In genomic region chr17:40062347-40063033, GRCh38 we compare ENCODE assay signal across 8 cellular contexts. TPM values are rescaled to one million over a fixed set of nuclear protein-coding genes. Genes with fewer than 3 reads are reported as not detected.
DNase-seq lines count a peak whose midpoint lies in the region; ATAC-seq and TF ChIP-seq lines count a peak whose summit lies in the region.

THRA (plus strand) TSS chr17:40062965; CDS start chr17:40074489, 11,524 bp downstream.

- TF ChIP-seq CTCF in GM12864 (IDR thresholded peaks at IDR 0.05; ENCODE audit: low read depth, low read length, missing control alignments) (peak; percentile 12), esophagus squamous epithelium (IDR thresholded peaks at IDR 0.05) (peak in 1 of 6 experiments; percentile 3)

- H3K27ac ChIP-seq in esophagus squamous epithelium = peak within 1 kb of the TSS; percentile 93 to 98 (median 95)
- H3K27ac ChIP-seq in muscle layer of duodenum (ENCODE audit: low read length) = peak within 1 kb of the TSS; percentile 80

- H3K9me3 Mint-ChIP-seq in activated T-helper 1 cell treated with anti-CD3 and anti-CD28 coated beads, Interleukin-12 subunit alpha, Interleukin-12 subunit beta, Interleukin-2, Interleukin-4 antibody, amounts not matched to agents 30 ng/mL and 10 ng/mL and 1 ng/mL, durations not matched to agents 14 hours and 24 hours and 36 hours = no peaks in the 10 kb centered on the region
- no peaks in the 10 kb centered on the region for H3K9me3 Mint-ChIP-seq in stimulated activated naive CD8-positive, alpha-beta T cell treated with anti-CD3 and anti-CD28 coated beads, Interleukin-15, amount 100 ng/mL, for 72 hours

- H3K27me3 ChIP-seq in NT2/D1 (ENCODE audit: insufficient read depth, insufficient read length) = peaks cover 7% of the 10 kb centered on the region
- no peaks in the 10 kb centered on the region for H3K27me3 ChIP-seq in esophagus squamous epithelium
- H3K27me3 ChIP-seq in muscle layer of duodenum (ENCODE audit: low read depth, low read length) = no peaks in the 10 kb centered on the region

- H3K4me1 ChIP-seq in NT2/D1 (ENCODE audit: insufficient read depth, insufficient read length) = peaks cover 30% of the 10 kb centered on the region
- peaks cover 29 to 92% (median 51%) of the 10 kb centered on the region in 3 donors for H3K4me1 ChIP-seq in esophagus squamous epithelium
- H3K4me1 ChIP-seq in muscle layer of duodenum (ENCODE audit: control insufficient read depth in 1 of 2, insufficient read depth in 2 of 2, low read length in 2 of 2) = peaks cover 30 to 66% of the 10 kb centered on the region in 2 donors

- WGBS in esophagus squamous epithelium, 2 donors = 2 to 11% methylated on average over 8 to 12 of the region's 66 CpGs

- H3K4me3 Mint-ChIP-seq in activated T-helper 1 cell treated with anti-CD3 and anti-CD28 coated beads, Interleukin-12 subunit alpha, Interleukin-12 subunit beta, Interleukin-2, Interleukin-4 antibody, amounts not matched to agents 30 ng/mL and 10 ng/mL and 1 ng/mL, durations not matched to agents 14 hours and 24 hours and 36 hours = peak within 1 kb of the TSS; percentile 86
- peak within 1 kb of the TSS; percentile 88 to 94 for H3K4me3 Mint-ChIP-seq in stimulated activated naive CD8-positive, alpha-beta T cell treated with anti-CD3 and anti-CD28 coated beads, Interleukin-15, amount 100 ng/mL, for 72 hours

- peaks cover 32% of the 10 kb centered on the region for H3K4me1 Mint-ChIP-seq in activated T-helper 1 cell treated with anti-CD3 and anti-CD28 coated beads, Interleukin-12 subunit alpha, Interleukin-12 subunit beta, Interleukin-2, Interleukin-4 antibody, amounts not matched to agents 30 ng/mL and 10 ng/mL and 1 ng/mL, durations not matched to agents 14 hours and 24 hours and 36 hours (ENCODE audit: low read depth)
- peaks cover 51% of the 10 kb centered on the region for H3K4me1 Mint-ChIP-seq in stimulated activated naive CD8-positive, alpha-beta T cell treated with anti-CD3 and anti-CD28 coated beads, Interleukin-15, amount 100 ng/mL, for 72 hours

- H3K9me3 ChIP-seq in NT2/D1 (ENCODE audit: insufficient read depth, low read length) (no peaks in the 10 kb centered on the region), esophagus squamous epithelium (no peaks in the 10 kb centered on the region), muscle layer of duodenum (ENCODE audit: control insufficient read depth in 1 of 2, low read length in 2 of 2) (no peaks in the 10 kb centered on the region)

- TF ChIP-seq POLR2A in esophagus squamous epithelium (IDR thresholded peaks at IDR 0.05) = peak in 1 of 4 donors; percentile 43
- TF ChIP-seq POLR2A in GM18505 (IDR thresholded peaks at IDR 0.05; ENCODE audit: borderline replicate concordance, extremely low read depth, insufficient read depth, insufficient read length) = no peak

- H3K36me3 ChIP-seq in NT2/D1 (ENCODE audit: insufficient read depth, insufficient read length, low read length) (no peaks in the 10 kb centered on the region), esophagus squamous epithelium (no peaks in the 10 kb centered on the region), muscle layer of duodenum (ENCODE audit: control insufficient read depth in 1 of 2, insufficient read depth in 2 of 2, low read length in 2 of 2) (no peaks in the 10 kb centered on the region)

- peak within 1 kb of the TSS; percentile 91 for H3K9ac ChIP-seq in NT2/D1 (ENCODE audit: insufficient read length, low read depth)

- peak within 1 kb of the TSS; percentile 29 for H3K27ac Mint-ChIP-seq in activated T-helper 1 cell treated with anti-CD3 and anti-CD28 coated beads, Interleukin-12 subunit alpha, Interleukin-12 subunit beta, Interleukin-2, Interleukin-4 antibody, amounts not matched to agents 30 ng/mL and 10 ng/mL and 1 ng/mL, durations not matched to agents 14 hours and 24 hours and 36 hours
- peak within 1 kb of the TSS; percentile 85 to 91 for H3K27ac Mint-ChIP-seq in stimulated activated naive CD8-positive, alpha-beta T cell treated with anti-CD3 and anti-CD28 coated beads, Interleukin-15, amount 100 ng/mL, for 72 hours

- intact Hi-C loops in activated T-helper 1 cell treated with anti-CD3 and anti-CD28 coated beads, Interleukin-12 subunit alpha, Interleukin-12 subunit beta, Interleukin-2, Interleukin-4 antibody, amounts not matched to agents 30 ng/mL and 10 ng/mL and 1 ng/mL, durations not matched to agents 14 hours and 24 hours and 36 hours (cut with micrococcal nuclease) = loop anchor here (1.0 kb wide), 2 partner anchors 8 to 13 kb away; partner anchors contain the start of gene MED24
- intact Hi-C loops in esophagus squamous epithelium (cut with DNase I) = loop anchor here (10.0 kb wide), 1 partner anchor 52 kb away; no protein-coding TSS in a partner anchor

- peaks cover 43% of the 10 kb centered on the region for H3K27me3 Mint-ChIP-seq in activated T-helper 1 cell treated with anti-CD3 and anti-CD28 coated beads, Interleukin-12 subunit alpha, Interleukin-12 subunit beta, Interleukin-2, Interleukin-4 antibody, amounts not matched to agents 30 ng/mL and 10 ng/mL and 1 ng/mL, durations not matched to agents 14 hours and 24 hours and 36 hours (ENCODE audit: insufficient read depth)
- H3K27me3 Mint-ChIP-seq in stimulated activated naive CD8-positive, alpha-beta T cell treated with anti-CD3 and anti-CD28 coated beads, Interleukin-15, amount 100 ng/mL, for 72 hours = peaks cover 15% of the 10 kb centered on the region

- DNase-seq in GM12864 (ENCODE audit: low read depth) (no peak), NT2/D1 (ENCODE audit: low read depth, low spot score) (no peak), esophagus squamous epithelium (lab: John Stamatoyannopoulos, UW) (no peak)
- peak; percentile 54 for DNase-seq in activated T-helper 1 cell treated with anti-CD3 and anti-CD28 coated beads, Interleukin-12 subunit alpha, Interleukin-12 subunit beta, Interleukin-2, Interleukin-4 antibody, amounts not matched to agents 30 ng/mL and 10 ng/mL and 1 ng/mL, durations not matched to agents 14 hours and 24 hours and 36 hours (ENCODE audit: low spot score)
- peak; percentile 60 to 72 for DNase-seq in stimulated activated naive CD8-positive, alpha-beta T cell treated with anti-CD3 and anti-CD28 coated beads, Interleukin-15, amount 100 ng/mL, for 72 hours

- peak; percentile 73 for ATAC-seq in HG02798 (IDR thresholded peaks at IDR 0.05; ENCODE audit: poor library complexity, unreplicated experiment)
- ATAC-seq in stimulated activated naive CD8-positive, alpha-beta T cell treated with anti-CD3 and anti-CD28 coated beads, Interleukin-15, amount 100 ng/mL, for 72 hours = peak; percentile 85
- ATAC-seq in GM18505 (IDR thresholded peaks at IDR 0.05; ENCODE audit: unreplicated experiment) = no peak

- H3K4me3 ChIP-seq in GM12864 (ENCODE audit: low read depth, low read length) = peak within 1 kb of the TSS; percentile 74
- peak within 1 kb of the TSS; percentile 73 for H3K4me3 ChIP-seq in NT2/D1 (ENCODE audit: insufficient read length, low read depth)
- peak within 1 kb of the TSS; percentile 88 to 100 (median 100) for H3K4me3 ChIP-seq in esophagus squamous epithelium
- H3K4me3 ChIP-seq in muscle layer of duodenum (ENCODE audit: low read depth in 1 of 2, low read length in 2 of 2) = peak within 1 kb of the TSS; percentile 82 to 99

- H3K36me3 Mint-ChIP-seq in activated T-helper 1 cell treated with anti-CD3 and anti-CD28 coated beads, Interleukin-12 subunit alpha, Interleukin-12 subunit beta, Interleukin-2, Interleukin-4 antibody, amounts not matched to agents 30 ng/mL and 10 ng/mL and 1 ng/mL, durations not matched to agents 14 hours and 24 hours and 36 hours (ENCODE audit: low read depth) = no peaks in the 10 kb centered on the region

RNA-seq across cellular contexts. Expression of gene THRA, which starts in this region (rescaled TPM):
- 2.9 and 3.5 TPM in 2 replicates for total RNA-seq in activated T-helper 1 cell treated with anti-CD3 and anti-CD28 coated beads, Interleukin-12 subunit alpha, Interleukin-12 subunit beta, Interleukin-2, Interleukin-4 antibody, amounts not matched to agents 30 ng/mL and 10 ng/mL and 1 ng/mL, durations not matched to agents 14 hours and 24 hours and 36 hours
- 10 to 100 TPM in 2 of 4 donors, 1 to 10 TPM in 2; 4.2 to 27.1 (median 13.4) TPM for total RNA-seq in esophagus squamous epithelium

Comparison
In these comparisons a context has a peak if more than half of its experiments do, and no peak if none do; other contexts are left out.
1. DNase-seq: peak in activated T-helper 1 cell treated with anti-CD3 and anti-CD28 coated beads, Interleukin-12 subunit alpha, Interleukin-12 subunit beta, Interleukin-2, Interleukin-4 antibody, amounts not matched to agents 30 ng/mL and 10 ng/mL and 1 ng/mL, durations not matched to agents 14 hours and 24 hours and 36 hours (single experiment) and stimulated activated naive CD8-positive, alpha-beta T cell treated with anti-CD3 and anti-CD28 coated beads, Interleukin-15, amount 100 ng/mL, for 72 hours (2 of 2); none in GM12864 (single experiment), NT2/D1 (single experiment) and esophagus squamous epithelium (single experiment).
2. Peak in every context shown above with its lines, with median percentiles within 50 percentile points of each other: H3K4me3 ChIP-seq.